In genomic region chr1:196372896-196373536, GRCh38 we compare ENCODE assay signal across 8 cellular contexts.
DNase-seq lines count a peak whose midpoint lies in the region; ATAC-seq and TF ChIP-seq lines count a peak whose summit lies in the region.

No MANE protein-coding gene starts in this region.

- ATAC-seq in GM21619 (IDR thresholded peaks at IDR 0.05; ENCODE audit: unreplicated experiment) (peak; percentile 81), lower lobe of right lung (no peak)

- 36 to 49% (median 46%) methylated on average over 2 of the region's 2 CpGs for WGBS in adrenal gland, 4 donors

- H3K27ac ChIP-seq in adrenal gland = no peak overlapping the region
- no peak overlapping the region for H3K27ac ChIP-seq in lower lobe of right lung

- H3K4me1 ChIP-seq in adrenal gland (replicated peaks in 1 of 2) (no peaks in the 10 kb centered on the region), lower lobe of right lung (no peaks in the 10 kb centered on the region)

- peak in 4 of 6 experiments; percentile 4 to 50 (median 32) for TF ChIP-seq CTCF in adrenal gland (IDR thresholded peaks at IDR 0.05)
- peak; percentile 52 for TF ChIP-seq CTCF in lower lobe of right lung (IDR thresholded peaks at IDR 0.05)

- H3K9me3 ChIP-seq in adrenal gland (replicated peaks in 1 of 3) (no peaks in the 10 kb centered on the region), lower lobe of right lung (no peaks in the 10 kb centered on the region)

- H3K36me3 ChIP-seq in adrenal gland (replicated peaks in 1 of 2) = no peaks in the 10 kb centered on the region
- H3K36me3 ChIP-seq in lower lobe of right lung = no peaks in the 10 kb centered on the region

- no peak overlapping the region for H3K4me3 ChIP-seq in Jurkat, Clone E6-1 (ENCODE audit: low read length)
- H3K4me3 ChIP-seq in adrenal gland (no peak overlapping the region), lower lobe of right lung (no peak overlapping the region)

- intact Hi-C loops in adrenal gland (cut with DNase I) (no loop called here), lower lobe of right lung (cut with DNase I) (no loop called here)

- TF ChIP-seq POLR2A in adrenal gland (IDR thresholded peaks at IDR 0.05) = no peak

- H3K27me3 ChIP-seq in adrenal gland = no peaks in the 10 kb centered on the region
- H3K27me3 ChIP-seq in lower lobe of right lung (ENCODE audit: low read depth) = no peaks in the 10 kb centered on the region

- DNase-seq in NCI-H1417 (lab: John Stamatoyannopoulos, UW) (peak in 2 of 3 experiments; percentile 53 to 59), NCI-H1417 treated with DMSO at 0.1 percent for 48 hours (lab: John Stamatoyannopoulos, UW) (no peak), adrenal gland (no peak), lower lobe of right lung (no peak), SHP77 treated with DMSO at 0.1 percent for 48 hours (lab: John Stamatoyannopoulos, UW) (no peak), DMS79 treated with DMSO at 0.1 percent for 48 hours (lab: John Stamatoyannopoulos, UW) (no peak)
- peak; percentile 41 for DNase-seq in Jurkat, Clone E6-1 (ENCODE audit: low read depth, low spot score)

Comparison
In these comparisons a context has a peak if more than half of its experiments do, and no peak if none do; other contexts are left out.
1. DNase-seq: peak in NCI-H1417 (2 of 3) and Jurkat, Clone E6-1 (single experiment); none in NCI-H1417 treated with DMSO at 0.1 percent for 48 hours (single experiment), adrenal gland (0 of 7), lower lobe of right lung (single experiment), SHP77 treated with DMSO at 0.1 percent for 48 hours (single experiment) and DMS79 treated with DMSO at 0.1 percent for 48 hours (single experiment).